In the genomic region with DNA sequence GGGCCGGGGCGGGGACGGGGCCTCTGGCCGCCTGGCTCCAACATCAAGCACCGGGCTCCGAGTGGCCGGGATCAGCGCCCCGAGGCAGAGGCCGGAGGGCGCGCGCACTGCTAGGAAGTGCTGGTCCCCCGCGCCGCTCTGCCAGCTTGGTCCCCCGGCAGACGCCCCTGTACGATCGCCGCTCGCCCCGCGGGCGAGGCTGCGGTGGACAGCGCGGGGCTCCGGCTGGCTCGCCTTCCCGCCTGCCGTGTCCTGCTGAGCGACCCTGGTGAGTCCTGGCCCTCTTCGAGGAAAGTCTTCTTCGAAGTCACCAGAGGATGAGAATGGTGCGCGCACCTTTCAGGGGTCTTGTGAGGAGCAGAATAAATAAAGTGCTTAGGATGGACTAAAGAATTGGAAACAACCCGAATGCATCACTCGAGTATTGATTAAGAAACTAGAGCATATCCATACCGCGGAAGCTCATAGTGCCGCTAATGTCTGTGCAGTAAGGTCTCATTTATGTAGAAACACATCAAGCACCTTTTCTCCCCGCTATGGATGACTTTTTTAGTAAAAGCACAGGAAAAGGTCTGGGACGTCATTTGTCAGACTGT, we compare ENCODE assay signal across 1 cellular context.
TF ChIP-seq lines count a peak whose summit lies in the region.

No MANE protein-coding gene starts in this region.

TF ChIP-seq in HepG2, 621 proteins besides CTCF, POLR2A, EP300 and RAD21 (continued from another document and continues in another):
- TF ChIP-seq, protein P1, sequence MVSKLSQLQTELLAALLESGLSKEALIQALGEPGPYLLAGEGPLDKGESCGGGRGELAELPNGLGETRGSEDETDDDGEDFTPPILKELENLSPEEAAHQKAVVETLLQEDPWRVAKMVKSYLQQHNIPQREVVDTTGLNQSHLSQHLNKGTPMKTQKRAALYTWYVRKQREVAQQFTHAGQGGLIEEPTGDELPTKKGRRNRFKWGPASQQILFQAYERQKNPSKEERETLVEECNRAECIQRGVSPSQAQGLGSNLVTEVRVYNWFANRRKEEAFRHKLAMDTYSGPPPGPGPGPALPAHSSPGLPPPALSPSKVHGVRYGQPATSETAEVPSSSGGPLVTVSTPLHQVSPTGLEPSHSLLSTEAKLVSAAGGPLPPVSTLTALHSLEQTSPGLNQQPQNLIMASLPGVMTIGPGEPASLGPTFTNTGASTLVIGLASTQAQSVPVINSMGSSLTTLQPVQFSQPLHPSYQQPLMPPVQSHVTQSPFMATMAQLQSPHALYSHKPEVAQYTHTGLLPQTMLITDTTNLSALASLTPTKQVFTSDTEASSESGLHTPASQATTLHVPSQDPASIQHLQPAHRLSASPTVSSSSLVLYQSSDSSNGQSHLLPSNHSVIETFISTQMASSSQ (IDR thresholded peaks at IDR 0.05; ENCODE audit: low read depth): no peak
- TF ChIP-seq, protein P1 (CRISPR knock-in tag; IDR thresholded peaks at IDR 0.05; ENCODE audit: borderline replicate concordance): 0 out of 2 replicates have a peak, but pooled peaks have one; percentile 19
- TF ChIP-seq ZNF782 (CRISPR knock-in tag; IDR thresholded peaks at IDR 0.05; ENCODE audit: borderline replicate concordance) (peak; percentile 74; the same call in 1 of the 2 replicates), RBFOX2 (IDR thresholded peaks at IDR 0.05; ENCODE audit: low read depth, low read length) (peak; percentile 80), NFATC3 (CRISPR knock-in tag; IDR thresholded peaks at IDR 0.05) (peak; percentile 74; the same call in 1 of the 2 replicates), RFXAP (CRISPR knock-in tag; IDR thresholded peaks at IDR 0.05; ENCODE audit: borderline replicate concordance) (0 out of 2 replicates have a peak, but pooled peaks have one; percentile 16), BCL6 (CRISPR knock-in tag; IDR thresholded peaks at IDR 0.05) (peak; percentile 66), MAFF (IDR thresholded peaks at IDR 0.05; ENCODE audit: low read depth, low read length) (no peak), BRCA1 (CRISPR knock-in tag; IDR thresholded peaks at IDR 0.05) (0 out of 2 replicates have a peak, but pooled peaks have one; percentile 29), NR2C2 (CRISPR knock-in tag; IDR thresholded peaks at IDR 0.05; ENCODE audit: borderline replicate concordance) (peak; percentile 17; the same call in 1 of the 2 replicates), THAP11 (CRISPR knock-in tag; IDR thresholded peaks at IDR 0.05) (no peak), ZNF768 (CRISPR knock-in tag; IDR thresholded peaks at IDR 0.05) (peak; percentile 50; the same call in 1 of the 2 replicates), ZNF451 (CRISPR knock-in tag; IDR thresholded peaks at IDR 0.05) (0 out of 2 replicates have a peak, but pooled peaks have one; percentile 63), ASH2L (IDR thresholded peaks at IDR 0.05; ENCODE audit: insufficient read length, low read depth, low read length) (peak; percentile 13), DNMT1 (CRISPR knock-in tag; IDR thresholded peaks at IDR 0.05) (0 out of 2 replicates have a peak, but pooled peaks have one; percentile 75), MIER2 (CRISPR knock-in tag; IDR thresholded peaks at IDR 0.05) (no peak), SPEN (CRISPR knock-in tag; IDR thresholded peaks at IDR 0.05; ENCODE audit: low read depth) (no peak), PHF8 (CRISPR knock-in tag; IDR thresholded peaks at IDR 0.05) (peak; percentile 65; the same call in 1 of the 2 replicates), SOX6 (IDR thresholded peaks at IDR 0.05) (no peak), SOX6 (CRISPR knock-in tag; IDR thresholded peaks at IDR 0.05) (no peak), FOXO1 (CRISPR knock-in tag; IDR thresholded peaks at IDR 0.05) (no peak)
- TF ChIP-seq, protein P2, sequence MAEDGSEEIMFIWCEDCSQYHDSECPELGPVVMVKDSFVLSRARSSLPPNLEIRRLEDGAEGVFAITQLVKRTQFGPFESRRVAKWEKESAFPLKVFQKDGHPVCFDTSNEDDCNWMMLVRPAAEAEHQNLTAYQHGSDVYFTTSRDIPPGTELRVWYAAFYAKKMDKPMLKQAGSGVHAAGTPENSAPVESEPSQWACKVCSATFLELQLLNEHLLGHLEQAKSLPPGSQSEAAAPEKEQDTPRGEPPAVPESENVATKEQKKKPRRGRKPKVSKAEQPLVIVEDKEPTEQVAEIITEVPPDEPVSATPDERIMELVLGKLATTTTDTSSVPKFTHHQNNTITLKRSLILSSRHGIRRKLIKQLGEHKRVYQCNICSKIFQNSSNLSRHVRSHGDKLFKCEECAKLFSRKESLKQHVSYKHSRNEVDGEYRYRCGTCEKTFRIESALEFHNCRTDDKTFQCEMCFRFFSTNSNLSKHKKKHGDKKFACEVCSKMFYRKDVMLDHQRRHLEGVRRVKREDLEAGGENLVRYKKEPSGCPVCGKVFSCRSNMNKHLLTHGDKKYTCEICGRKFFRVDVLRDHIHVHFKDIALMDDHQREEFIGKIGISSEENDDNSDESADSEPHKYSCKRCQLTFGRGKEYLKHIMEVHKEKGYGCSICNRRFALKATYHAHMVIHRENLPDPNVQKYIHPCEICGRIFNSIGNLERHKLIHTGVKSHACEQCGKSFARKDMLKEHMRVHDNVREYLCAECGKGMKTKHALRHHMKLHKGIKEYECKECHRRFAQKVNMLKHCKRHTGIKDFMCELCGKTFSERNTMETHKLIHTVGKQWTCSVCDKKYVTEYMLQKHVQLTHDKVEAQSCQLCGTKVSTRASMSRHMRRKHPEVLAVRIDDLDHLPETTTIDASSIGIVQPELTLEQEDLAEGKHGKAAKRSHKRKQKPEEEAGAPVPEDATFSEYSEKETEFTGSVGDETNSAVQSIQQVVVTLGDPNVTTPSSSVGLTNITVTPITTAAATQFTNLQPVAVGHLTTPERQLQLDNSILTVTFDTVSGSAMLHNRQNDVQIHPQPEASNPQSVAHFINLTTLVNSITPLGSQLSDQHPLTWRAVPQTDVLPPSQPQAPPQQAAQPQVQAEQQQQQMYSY (CRISPR knock-in tag; IDR thresholded peaks at IDR 0.05): 0 out of 2 replicates have a peak, but pooled peaks have one; percentile 39
- TF ChIP-seq, protein P3, sequence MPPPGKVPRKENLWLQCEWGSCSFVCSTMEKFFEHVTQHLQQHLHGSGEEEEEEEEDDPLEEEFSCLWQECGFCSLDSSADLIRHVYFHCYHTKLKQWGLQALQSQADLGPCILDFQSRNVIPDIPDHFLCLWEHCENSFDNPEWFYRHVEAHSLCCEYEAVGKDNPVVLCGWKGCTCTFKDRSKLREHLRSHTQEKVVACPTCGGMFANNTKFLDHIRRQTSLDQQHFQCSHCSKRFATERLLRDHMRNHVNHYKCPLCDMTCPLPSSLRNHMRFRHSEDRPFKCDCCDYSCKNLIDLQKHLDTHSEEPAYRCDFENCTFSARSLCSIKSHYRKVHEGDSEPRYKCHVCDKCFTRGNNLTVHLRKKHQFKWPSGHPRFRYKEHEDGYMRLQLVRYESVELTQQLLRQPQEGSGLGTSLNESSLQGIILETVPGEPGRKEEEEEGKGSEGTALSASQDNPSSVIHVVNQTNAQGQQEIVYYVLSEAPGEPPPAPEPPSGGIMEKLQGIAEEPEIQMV (CRISPR knock-in tag; IDR thresholded peaks at IDR 0.05; ENCODE audit: low read depth): peak; percentile 36; the same call in 1 of the 2 replicates
- TF ChIP-seq, protein P4, sequence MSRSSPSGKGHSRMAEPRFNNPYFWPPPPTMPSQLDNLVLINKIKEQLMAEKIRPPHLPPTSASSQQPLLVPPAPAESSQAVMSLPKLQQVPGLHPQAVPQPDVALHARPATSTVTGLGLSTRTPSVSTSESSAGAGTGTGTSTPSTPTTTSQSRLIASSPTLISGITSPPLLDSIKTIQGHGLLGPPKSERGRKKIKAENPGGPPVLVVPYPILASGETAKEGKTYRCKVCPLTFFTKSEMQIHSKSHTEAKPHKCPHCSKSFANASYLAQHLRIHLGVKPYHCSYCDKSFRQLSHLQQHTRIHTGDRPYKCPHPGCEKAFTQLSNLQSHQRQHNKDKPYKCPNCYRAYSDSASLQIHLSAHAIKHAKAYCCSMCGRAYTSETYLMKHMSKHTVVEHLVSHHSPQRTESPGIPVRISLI (CRISPR knock-in tag; IDR thresholded peaks at IDR 0.05; ENCODE audit: borderline replicate concordance): no peak
- TF ChIP-seq, protein P5, sequence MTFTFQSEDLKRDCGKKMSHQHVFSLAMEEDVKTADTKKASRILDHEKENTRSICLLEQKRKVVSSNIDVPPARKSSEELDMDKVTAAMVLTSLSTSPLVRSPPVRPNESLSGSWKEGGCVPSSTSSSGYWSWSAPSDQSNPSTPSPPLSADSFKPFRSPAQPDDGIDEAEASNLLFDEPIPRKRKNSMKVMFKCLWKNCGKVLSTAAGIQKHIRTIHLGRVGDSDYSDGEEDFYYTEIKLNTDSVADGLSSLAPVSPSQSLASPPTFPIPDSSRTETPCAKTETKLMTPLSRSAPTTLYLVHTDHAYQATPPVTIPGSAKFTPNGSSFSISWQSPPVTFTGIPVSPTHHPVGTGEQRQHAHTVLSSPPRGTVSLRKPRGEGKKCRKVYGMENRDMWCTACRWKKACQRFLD (CRISPR knock-in tag; IDR thresholded peaks at IDR 0.05; ENCODE audit: borderline replicate concordance): no peak
- TF ChIP-seq, protein P6, sequence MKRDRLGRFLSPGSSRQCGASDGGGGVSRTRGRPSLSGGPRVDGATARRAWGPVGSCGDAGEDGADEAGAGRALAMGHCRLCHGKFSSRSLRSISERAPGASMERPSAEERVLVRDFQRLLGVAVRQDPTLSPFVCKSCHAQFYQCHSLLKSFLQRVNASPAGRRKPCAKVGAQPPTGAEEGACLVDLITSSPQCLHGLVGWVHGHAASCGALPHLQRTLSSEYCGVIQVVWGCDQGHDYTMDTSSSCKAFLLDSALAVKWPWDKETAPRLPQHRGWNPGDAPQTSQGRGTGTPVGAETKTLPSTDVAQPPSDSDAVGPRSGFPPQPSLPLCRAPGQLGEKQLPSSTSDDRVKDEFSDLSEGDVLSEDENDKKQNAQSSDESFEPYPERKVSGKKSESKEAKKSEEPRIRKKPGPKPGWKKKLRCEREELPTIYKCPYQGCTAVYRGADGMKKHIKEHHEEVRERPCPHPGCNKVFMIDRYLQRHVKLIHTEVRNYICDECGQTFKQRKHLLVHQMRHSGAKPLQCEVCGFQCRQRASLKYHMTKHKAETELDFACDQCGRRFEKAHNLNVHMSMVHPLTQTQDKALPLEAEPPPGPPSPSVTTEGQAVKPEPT (CRISPR knock-in tag; IDR thresholded peaks at IDR 0.05; ENCODE audit: low read depth): 0 out of 2 replicates have a peak, but pooled peaks have one; percentile 57
- TF ChIP-seq, protein P7, sequence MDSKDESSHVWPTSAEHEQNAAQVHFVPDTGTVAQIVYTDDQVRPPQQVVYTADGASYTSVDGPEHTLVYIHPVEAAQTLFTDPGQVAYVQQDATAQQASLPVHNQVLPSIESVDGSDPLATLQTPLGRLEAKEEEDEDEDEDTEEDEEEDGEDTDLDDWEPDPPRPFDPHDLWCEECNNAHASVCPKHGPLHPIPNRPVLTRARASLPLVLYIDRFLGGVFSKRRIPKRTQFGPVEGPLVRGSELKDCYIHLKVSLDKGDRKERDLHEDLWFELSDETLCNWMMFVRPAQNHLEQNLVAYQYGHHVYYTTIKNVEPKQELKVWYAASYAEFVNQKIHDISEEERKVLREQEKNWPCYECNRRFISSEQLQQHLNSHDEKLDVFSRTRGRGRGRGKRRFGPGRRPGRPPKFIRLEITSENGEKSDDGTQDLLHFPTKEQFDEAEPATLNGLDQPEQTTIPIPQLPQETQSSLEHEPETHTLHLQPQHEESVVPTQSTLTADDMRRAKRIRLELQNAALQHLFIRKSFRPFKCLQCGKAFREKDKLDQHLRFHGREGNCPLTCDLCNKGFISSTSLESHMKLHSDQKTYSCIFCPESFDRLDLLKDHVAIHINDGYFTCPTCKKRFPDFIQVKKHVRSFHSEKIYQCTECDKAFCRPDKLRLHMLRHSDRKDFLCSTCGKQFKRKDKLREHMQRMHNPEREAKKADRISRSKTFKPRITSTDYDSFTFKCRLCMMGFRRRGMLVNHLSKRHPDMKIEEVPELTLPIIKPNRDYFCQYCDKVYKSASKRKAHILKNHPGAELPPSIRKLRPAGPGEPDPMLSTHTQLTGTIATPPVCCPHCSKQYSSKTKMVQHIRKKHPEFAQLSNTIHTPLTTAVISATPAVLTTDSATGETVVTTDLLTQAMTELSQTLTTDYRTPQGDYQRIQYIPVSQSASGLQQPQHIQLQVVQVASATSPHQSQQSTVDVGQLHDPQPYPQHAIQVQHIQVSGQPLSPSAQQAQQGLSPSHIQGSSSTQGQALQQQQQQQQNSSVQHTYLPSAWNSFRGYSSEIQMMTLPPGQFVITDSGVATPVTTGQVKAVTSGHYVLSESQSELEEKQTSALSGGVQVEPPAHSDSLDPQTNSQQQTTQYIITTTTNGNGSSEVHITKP (CRISPR knock-in tag; IDR thresholded peaks at IDR 0.05; ENCODE audit: low read depth): no peak
- TF ChIP-seq, protein P8, sequence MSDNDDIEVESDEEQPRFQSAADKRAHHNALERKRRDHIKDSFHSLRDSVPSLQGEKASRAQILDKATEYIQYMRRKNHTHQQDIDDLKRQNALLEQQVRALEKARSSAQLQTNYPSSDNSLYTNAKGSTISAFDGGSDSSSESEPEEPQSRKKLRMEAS (IDR thresholded peaks at IDR 0.05): peak; percentile 37; the same call in 1 of the 2 replicates
- TF ChIP-seq, protein P9, sequence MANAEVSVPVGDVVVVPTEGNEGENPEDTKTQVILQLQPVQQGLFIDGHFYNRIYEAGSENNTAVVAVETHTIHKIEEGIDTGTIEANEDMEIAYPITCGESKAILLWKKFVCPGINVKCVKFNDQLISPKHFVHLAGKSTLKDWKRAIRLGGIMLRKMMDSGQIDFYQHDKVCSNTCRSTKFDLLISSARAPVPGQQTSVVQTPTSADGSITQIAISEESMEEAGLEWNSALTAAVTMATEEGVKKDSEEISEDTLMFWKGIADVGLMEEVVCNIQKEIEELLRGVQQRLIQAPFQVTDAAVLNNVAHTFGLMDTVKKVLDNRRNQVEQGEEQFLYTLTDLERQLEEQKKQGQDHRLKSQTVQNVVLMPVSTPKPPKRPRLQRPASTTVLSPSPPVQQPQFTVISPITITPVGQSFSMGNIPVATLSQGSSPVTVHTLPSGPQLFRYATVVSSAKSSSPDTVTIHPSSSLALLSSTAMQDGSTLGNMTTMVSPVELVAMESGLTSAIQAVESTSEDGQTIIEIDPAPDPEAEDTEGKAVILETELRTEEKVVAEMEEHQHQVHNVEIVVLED (CRISPR knock-in tag; IDR thresholded peaks at IDR 0.05; ENCODE audit: borderline replicate concordance): peak; percentile 8; the same call in 1 of the 2 replicates
